In the genomic region with DNA sequence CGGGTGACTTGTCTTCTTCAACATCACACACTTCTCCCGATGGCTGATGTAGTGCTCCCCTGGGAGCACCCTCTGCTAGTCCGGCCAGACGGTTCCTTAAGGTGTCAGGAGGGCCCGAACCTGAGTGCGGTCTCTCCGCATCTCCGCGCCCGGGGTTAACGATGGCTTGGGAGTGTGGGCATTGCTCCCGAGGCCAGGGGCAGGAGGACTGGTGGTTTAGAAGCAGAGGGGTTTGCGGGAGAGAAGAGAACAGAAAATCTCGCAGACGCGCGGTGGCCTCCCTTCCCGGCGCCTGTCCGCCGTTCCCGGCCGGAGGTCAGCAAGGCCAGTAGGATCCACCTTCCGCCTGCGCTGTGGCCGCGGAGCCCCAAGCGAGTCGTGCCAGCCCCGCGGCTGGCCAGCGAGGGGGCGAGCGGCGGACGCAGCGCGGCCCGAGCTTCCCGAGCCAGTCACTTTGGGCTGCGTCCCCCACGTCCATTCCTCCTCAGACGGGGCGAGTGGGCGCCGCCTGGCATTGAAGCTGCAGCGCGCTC, we compare ENCODE assay signal across 1 cellular context.
TF ChIP-seq lines count a peak whose summit lies in the region.

No MANE protein-coding gene starts in this region.

TF ChIP-seq in HepG2, 621 proteins besides CTCF, POLR2A, EP300 and RAD21 (continued from another document):
- TF ChIP-seq, protein P1, sequence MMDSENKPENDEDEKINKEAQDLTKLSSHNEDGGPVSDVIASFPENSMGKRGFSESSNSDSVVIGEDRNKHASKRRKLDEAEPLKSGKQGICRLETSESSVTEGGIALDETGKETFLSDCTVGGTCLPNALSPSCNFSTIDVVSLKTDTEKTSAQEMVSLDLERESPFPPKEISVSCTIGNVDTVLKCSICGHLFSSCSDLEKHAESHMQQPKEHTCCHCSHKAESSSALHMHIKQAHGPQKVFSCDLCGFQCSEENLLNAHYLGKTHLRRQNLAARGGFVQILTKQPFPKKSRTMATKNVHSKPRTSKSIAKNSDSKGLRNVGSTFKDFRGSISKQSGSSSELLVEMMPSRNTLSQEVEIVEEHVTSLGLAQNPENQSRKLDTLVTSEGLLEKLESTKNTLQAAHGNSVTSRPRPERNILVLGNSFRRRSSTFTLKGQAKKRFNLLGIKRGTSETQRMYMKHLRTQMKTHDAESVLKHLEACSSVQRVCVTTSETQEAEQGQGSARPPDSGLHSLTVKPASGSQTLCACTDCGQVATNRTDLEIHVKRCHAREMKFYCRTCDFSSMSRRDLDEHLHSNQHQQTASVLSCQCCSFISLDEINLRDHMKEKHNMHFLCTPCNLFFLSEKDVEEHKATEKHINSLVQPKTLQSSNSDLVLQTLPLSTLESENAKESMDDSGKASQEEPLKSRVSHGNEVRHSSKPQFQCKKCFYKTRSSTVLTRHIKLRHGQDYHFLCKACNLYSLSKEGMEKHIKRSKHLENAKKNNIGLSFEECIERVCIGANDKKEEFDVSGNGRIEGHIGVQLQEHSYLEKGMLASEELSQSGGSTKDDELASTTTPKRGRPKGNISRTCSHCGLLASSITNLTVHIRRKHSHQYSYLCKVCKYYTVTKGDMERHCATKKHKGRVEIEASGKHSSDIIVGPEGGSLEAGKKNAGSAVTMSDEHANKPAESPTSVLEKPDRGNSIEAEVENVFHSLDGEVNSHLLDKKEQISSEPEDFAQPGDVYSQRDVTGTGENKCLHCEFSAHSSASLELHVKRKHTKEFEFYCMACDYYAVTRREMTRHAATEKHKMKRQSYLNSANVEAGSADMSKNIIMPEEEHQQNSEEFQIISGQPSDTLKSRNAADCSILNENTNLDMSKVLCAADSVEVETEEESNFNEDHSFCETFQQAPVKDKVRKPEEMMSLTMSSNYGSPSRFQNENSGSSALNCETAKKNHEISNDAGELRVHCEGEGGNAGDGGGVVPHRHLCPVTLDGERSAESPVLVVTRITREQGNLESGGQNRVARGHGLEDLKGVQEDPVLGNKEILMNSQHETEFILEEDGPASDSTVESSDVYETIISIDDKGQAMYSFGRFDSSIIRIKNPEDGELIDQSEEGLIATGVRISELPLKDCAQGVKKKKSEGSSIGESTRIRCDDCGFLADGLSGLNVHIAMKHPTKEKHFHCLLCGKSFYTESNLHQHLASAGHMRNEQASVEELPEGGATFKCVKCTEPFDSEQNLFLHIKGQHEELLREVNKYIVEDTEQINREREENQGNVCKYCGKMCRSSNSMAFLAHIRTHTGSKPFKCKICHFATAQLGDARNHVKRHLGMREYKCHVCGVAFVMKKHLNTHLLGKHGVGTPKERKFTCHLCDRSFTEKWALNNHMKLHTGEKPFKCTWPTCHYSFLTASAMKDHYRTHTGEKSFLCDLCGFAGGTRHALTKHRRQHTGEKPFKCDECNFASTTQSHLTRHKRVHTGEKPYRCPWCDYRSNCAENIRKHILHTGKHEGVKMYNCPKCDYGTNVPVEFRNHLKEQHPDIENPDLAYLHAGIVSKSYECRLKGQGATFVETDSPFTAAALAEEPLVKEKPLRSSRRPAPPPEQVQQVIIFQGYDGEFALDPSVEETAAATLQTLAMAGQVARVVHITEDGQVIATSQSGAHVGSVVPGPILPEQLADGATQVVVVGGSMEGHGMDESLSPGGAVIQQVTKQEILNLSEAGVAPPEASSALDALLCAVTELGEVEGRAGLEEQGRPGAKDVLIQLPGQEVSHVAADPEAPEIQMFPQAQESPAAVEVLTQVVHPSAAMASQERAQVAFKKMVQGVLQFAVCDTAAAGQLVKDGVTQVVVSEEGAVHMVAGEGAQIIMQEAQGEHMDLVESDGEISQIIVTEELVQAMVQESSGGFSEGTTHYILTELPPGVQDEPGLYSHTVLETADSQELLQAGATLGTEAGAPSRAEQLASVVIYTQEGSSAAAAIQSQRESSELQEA (CRISPR knock-in tag; IDR thresholded peaks at IDR 0.05; ENCODE audit: not compliant biosample characterization), result peak; percentile 23
- TF ChIP-seq TMF1 (CRISPR knock-in tag; IDR thresholded peaks at IDR 0.05; ENCODE audit: low read depth) (no peak), KMT2A (CRISPR knock-in tag; IDR thresholded peaks at IDR 0.05) (peak; percentile 40), DNMT1 (CRISPR knock-in tag; IDR thresholded peaks at IDR 0.05) (0 out of 2 replicates have a peak, but pooled peaks have one; percentile 26), SRY (CRISPR knock-in tag; IDR thresholded peaks at IDR 0.05) (0 out of 2 replicates have a peak, but pooled peaks have one; percentile 4), AGO2 (optimal IDR thresholded peaks at IDR 0.05; ENCODE audit: low read depth, low read length) (peak; percentile 38), ZNF563 (CRISPR knock-in tag; IDR thresholded peaks at IDR 0.05) (0 out of 2 replicates have a peak, but pooled peaks have one; percentile 18)
- TF ChIP-seq, protein P2, sequence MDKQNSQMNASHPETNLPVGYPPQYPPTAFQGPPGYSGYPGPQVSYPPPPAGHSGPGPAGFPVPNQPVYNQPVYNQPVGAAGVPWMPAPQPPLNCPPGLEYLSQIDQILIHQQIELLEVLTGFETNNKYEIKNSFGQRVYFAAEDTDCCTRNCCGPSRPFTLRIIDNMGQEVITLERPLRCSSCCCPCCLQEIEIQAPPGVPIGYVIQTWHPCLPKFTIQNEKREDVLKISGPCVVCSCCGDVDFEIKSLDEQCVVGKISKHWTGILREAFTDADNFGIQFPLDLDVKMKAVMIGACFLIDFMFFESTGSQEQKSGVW (CRISPR knock-in tag; IDR thresholded peaks at IDR 0.05; ENCODE audit: borderline replicate concordance), result no peak
